Comparison of ENCODE assay signal across 38 cellular contexts in genomic region chrX:22970861-22971260, GRCh38. TPM values are rescaled to one million over a fixed set of nuclear protein-coding genes. Genes with fewer than 3 reads are reported as not detected.
"Had no signal": no experiment of that assay in that cellular context is flagged by ENCODE, and none has a peak within 500 bp of the region (broad histone marks: within the 10 kb centered on the region; RNA-seq: fewer than 3 reads in every experiment).

No MANE protein-coding gene starts in this region.

- H3K4me3 ChIP-seq: MG63 had no signal

- H3K27me3 ChIP-seq: MG63 had no signal

- H3K9me3 ChIP-seq: MG63 had no signal

- H3K36me3 ChIP-seq: MG63 had no signal

- DNase-seq: Karpas-422, Kasumi-1, MG63, MM.1S, MV-4-11, NCI-H1048, NCI-H1092, NCI-H1092 treated with DMSO at 0.1 percent for 48 hours, NCI-H1105, NCI-H1105 treated with DMSO at 0.1 percent for 48 hours, NCI-H1417, NCI-H1417 treated with DMSO at 0.1 percent for 48 hours, NCI-H1436, NCI-H1436 treated with DMSO at 0.1 percent for 48 hours, NCI-H146, NCI-H1694, NCI-H1694 treated with DMSO at 0.1 percent for 48 hours, NCI-H187, NCI-H187 treated with DMSO at 0.1 percent for 48 hours, NCI-H1930, NCI-H2029, NCI-H2029 treated with DMSO at 0.1 percent for 48 hours, NCI-H2081, NCI-H2081 treated with DMSO at 0.1 percent for 48 hours, NCI-H2107, NCI-H2171, NCI-H2171 treated with DMSO at 0.1 percent for 48 hours, NCI-H2227 treated with DMSO at 0.1 percent for 48 hours, NCI-H226, NCI-H345, NCI-H446, NCI-H446 treated with DMSO at 0.1 percent for 48 hours, NCI-H510A, NCI-H510A treated with DMSO at 0.1 percent for 48 hours, NCI-H524 had no signal

RNA-seq across cellular contexts. Expression of gene DDX53, which starts 28.9 kb away (rescaled TPM):
- total RNA-seq: LHCN-M2, MCF 10A, NCI-H460 had no signal
